Comparison of ENCODE assay signal across 1 cellular context in the genomic region with DNA sequence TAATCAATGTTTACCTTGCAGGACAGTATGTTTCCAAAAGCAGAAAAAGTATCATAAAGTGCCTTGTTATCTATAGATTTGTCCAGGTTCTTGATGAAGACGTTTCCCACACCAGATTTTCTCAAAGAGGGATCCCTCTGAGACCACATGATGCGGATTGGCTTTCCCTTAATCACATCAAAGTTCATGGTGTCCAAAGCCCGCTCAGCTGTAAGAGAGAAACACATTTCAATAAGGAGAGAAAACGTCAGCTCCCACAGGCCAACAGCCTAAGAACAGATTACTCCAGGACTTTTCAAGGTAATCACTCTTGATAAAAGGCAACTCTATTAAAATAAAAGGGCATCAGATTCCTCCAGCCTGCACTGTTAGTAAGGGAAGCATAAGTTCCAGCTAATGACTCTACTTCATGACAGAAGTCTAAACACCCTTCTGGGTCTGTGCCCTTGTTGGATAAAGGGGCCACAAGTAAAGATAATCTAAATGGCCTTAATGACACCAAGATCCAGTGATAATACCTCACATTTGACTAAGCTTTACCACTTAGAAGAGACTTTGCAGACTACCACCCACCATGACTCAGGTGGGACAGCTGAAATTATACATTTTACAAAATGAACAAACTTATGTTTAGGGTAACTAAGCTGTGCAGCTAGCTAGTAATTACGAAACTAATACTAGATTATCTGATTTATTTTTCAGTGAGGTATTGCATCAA.
TF ChIP-seq lines count a peak whose summit lies in the region.

No MANE protein-coding gene starts in this region.

TF ChIP-seq in endothelial cell of umbilical vein, 7 proteins besides CTCF, POLR2A, EP300 and RAD21:
- no peak for TF ChIP-seq GATA2 (IDR thresholded peaks at IDR 0.05; ENCODE audit: insufficient read depth, insufficient read length, low read depth, low read length)
